1 cellular context compared by ENCODE assay signal in genomic region chr14:78697341-78697740, GRCh38.
TF ChIP-seq lines count a peak whose summit lies in the region.

No MANE protein-coding gene starts in this region.

TF ChIP-seq in WTC11, 78 proteins besides CTCF, POLR2A, EP300 and RAD21 (continued from another document):
- TF ChIP-seq, protein P1, sequence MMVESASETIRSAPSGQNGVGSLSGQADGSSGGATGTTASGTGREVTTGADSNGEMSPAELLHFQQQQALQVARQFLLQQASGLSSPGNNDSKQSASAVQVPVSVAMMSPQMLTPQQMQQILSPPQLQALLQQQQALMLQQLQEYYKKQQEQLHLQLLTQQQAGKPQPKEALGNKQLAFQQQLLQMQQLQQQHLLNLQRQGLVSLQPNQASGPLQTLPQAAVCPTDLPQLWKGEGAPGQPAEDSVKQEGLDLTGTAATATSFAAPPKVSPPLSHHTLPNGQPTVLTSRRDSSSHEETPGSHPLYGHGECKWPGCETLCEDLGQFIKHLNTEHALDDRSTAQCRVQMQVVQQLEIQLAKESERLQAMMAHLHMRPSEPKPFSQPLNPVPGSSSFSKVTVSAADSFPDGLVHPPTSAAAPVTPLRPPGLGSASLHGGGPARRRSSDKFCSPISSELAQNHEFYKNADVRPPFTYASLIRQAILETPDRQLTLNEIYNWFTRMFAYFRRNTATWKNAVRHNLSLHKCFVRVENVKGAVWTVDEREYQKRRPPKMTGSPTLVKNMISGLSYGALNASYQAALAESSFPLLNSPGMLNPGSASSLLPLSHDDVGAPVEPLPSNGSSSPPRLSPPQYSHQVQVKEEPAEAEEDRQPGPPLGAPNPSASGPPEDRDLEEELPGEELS (CRISPR knock-in tag; IDR thresholded peaks at IDR 0.05), result no peak
- TF ChIP-seq RELA (CRISPR knock-in tag; IDR thresholded peaks at IDR 0.05; ENCODE audit: borderline replicate concordance) (no peak), ZNF138 (CRISPR knock-in tag; conservative IDR thresholded peaks at IDR 0.05) (no peak), FOXP1 (CRISPR knock-in tag; IDR thresholded peaks at IDR 0.05; ENCODE audit: borderline replicate concordance) (no peak), NR3C1 (CRISPR knock-in tag; conservative IDR thresholded peaks at IDR 0.05; ENCODE audit: low read depth) (no peak), ZNF396 (CRISPR knock-in tag; IDR thresholded peaks at IDR 0.05; ENCODE audit: borderline replicate concordance) (no peak), HMGA2 (CRISPR knock-in tag; IDR thresholded peaks at IDR 0.05) (no peak), FOXK1 (CRISPR knock-in tag; IDR thresholded peaks at IDR 0.05) (no peak), ATF2 (CRISPR knock-in tag; IDR thresholded peaks at IDR 0.05; ENCODE audit: borderline replicate concordance, low read depth) (no peak), IRF2 (CRISPR knock-in tag; IDR thresholded peaks at IDR 0.05; ENCODE audit: borderline replicate concordance, low read depth) (no peak), JUN (CRISPR knock-in tag; IDR thresholded peaks at IDR 0.05) (no peak)
- TF ChIP-seq, protein P2, sequence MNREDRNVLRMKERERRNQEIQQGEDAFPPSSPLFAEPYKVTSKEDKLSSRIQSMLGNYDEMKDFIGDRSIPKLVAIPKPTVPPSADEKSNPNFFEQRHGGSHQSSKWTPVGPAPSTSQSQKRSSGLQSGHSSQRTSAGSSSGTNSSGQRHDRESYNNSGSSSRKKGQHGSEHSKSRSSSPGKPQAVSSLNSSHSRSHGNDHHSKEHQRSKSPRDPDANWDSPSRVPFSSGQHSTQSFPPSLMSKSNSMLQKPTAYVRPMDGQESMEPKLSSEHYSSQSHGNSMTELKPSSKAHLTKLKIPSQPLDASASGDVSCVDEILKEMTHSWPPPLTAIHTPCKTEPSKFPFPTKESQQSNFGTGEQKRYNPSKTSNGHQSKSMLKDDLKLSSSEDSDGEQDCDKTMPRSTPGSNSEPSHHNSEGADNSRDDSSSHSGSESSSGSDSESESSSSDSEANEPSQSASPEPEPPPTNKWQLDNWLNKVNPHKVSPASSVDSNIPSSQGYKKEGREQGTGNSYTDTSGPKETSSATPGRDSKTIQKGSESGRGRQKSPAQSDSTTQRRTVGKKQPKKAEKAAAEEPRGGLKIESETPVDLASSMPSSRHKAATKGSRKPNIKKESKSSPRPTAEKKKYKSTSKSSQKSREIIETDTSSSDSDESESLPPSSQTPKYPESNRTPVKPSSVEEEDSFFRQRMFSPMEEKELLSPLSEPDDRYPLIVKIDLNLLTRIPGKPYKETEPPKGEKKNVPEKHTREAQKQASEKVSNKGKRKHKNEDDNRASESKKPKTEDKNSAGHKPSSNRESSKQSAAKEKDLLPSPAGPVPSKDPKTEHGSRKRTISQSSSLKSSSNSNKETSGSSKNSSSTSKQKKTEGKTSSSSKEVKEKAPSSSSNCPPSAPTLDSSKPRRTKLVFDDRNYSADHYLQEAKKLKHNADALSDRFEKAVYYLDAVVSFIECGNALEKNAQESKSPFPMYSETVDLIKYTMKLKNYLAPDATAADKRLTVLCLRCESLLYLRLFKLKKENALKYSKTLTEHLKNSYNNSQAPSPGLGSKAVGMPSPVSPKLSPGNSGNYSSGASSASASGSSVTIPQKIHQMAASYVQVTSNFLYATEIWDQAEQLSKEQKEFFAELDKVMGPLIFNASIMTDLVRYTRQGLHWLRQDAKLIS (CRISPR knock-in tag; IDR thresholded peaks at IDR 0.05; ENCODE audit: borderline replicate concordance), result no peak
